Comparison of ENCODE assay signal across 8 cellular contexts in genomic region chr11:1307998-1308744, GRCh38. TPM values are rescaled to one million over a fixed set of nuclear protein-coding genes. Genes with fewer than 3 reads are reported as not detected.
DNase-seq lines count a peak whose midpoint lies in the region; ATAC-seq and TF ChIP-seq lines count a peak whose summit lies in the region.

No MANE protein-coding gene starts in this region.

- no peak overlapping the region for H3K27ac ChIP-seq in CD8-positive, alpha-beta T cell (ENCODE audit: low read depth, low read length)
- no peak overlapping the region for H3K27ac ChIP-seq in PC-3 (ENCODE audit: low read length)

- H3K4me3 Mint-ChIP-seq in CD8-positive, alpha-beta T cell: peak overlapping the region; percentile 76
- H3K4me3 Mint-ChIP-seq in effector memory CD8-positive, alpha-beta T cell: peak overlapping the region; percentile 70 to 78
- H3K4me3 Mint-ChIP-seq in neural crest cell: peak overlapping the region; percentile 78

- CTCF ChIA-PET in CD8-positive, alpha-beta T cell (lab: Charles Lee): no interaction called here
- CTCF ChIA-PET in PC-3 (lab: Charles Lee): no interaction called here

- no peak for TF ChIP-seq CTCF in CD8-positive, alpha-beta T cell (IDR thresholded peaks at IDR 0.05)
- TF ChIP-seq CTCF in PC-3 (conservative IDR thresholded peaks at IDR 0.05; ENCODE audit: low read depth, low read length): no peak
- no peak for TF ChIP-seq CTCF in neural crest cell (conservative IDR thresholded peaks at IDR 0.05)

- peak overlapping the region; percentile 96 for H3K4me2 ChIP-seq in PC-3 (ENCODE audit: low read length)

- H2AFZ ChIP-seq in PC-3 (ENCODE audit: low read length): no peak overlapping the region

- H3K9me3 ChIP-seq in CD8-positive, alpha-beta T cell (ENCODE audit: low read length): no peaks in the 10 kb centered on the region
- no peaks in the 10 kb centered on the region for H3K9me3 ChIP-seq in PC-3 (ENCODE audit: low read length)

- no peaks in the 10 kb centered on the region for H3K36me3 ChIP-seq in CD8-positive, alpha-beta T cell (ENCODE audit: insufficient read depth, low read length)
- H3K36me3 ChIP-seq in PC-3 (ENCODE audit: low read depth, low read length): no peaks in the 10 kb centered on the region

- DNase-seq in CD8-positive, alpha-beta T cell: peak in 1 of 7 experiments; percentile 48
- DNase-seq in PC-3 (peak; percentile 14), neural crest cell (ENCODE audit: low read depth, low spot score) (no peak), occipital lobe (lab: John Stamatoyannopoulos, UW) (no peak), NCI-H345 treated with DMSO at 0.1 percent for 48 hours (lab: John Stamatoyannopoulos, UW; ENCODE audit: unreplicated experiment) (no peak)
- DNase-seq in effector memory CD8-positive, alpha-beta T cell: no peak
- DNase-seq in stimulated activated CD4-positive, alpha-beta T cell treated with anti-CD3 and anti-CD28 coated beads, Interleukin-2, amount 100 ng/mL, for 24 hours: no peak

- H3K9me2 ChIP-seq in PC-3 (replicated peaks; ENCODE audit: low read length): no peaks in the 10 kb centered on the region

- peak overlapping the region; percentile 95 for H3K9ac ChIP-seq in PC-3 (ENCODE audit: low read length)

- peaks cover 23% of the 10 kb centered on the region for H3K36me3 Mint-ChIP-seq in CD8-positive, alpha-beta T cell
- H3K36me3 Mint-ChIP-seq in effector memory CD8-positive, alpha-beta T cell (ENCODE audit: insufficient read depth): peaks cover 24% of the 10 kb centered on the region
- H3K36me3 Mint-ChIP-seq in neural crest cell (ENCODE audit: low read depth): peaks cover 10% of the 10 kb centered on the region

- peaks cover 68% of the 10 kb centered on the region for H3K79me2 ChIP-seq in PC-3 (ENCODE audit: low read length)

- H3K27me3 ChIP-seq in CD8-positive, alpha-beta T cell (ENCODE audit: insufficient read depth, low read length): no peaks in the 10 kb centered on the region
- no peaks in the 10 kb centered on the region for H3K27me3 ChIP-seq in PC-3 (ENCODE audit: low read length)

- no peaks in the 10 kb centered on the region for H4K20me1 ChIP-seq in PC-3 (ENCODE audit: low read length)

- H3K4me3 ChIP-seq in CD8-positive, alpha-beta T cell (ENCODE audit: low read depth, low read length): peak overlapping the region; percentile 42
- peak overlapping the region; percentile 88 for H3K4me3 ChIP-seq in PC-3 (ENCODE audit: low read length)

- H3K27me3 Mint-ChIP-seq in CD8-positive, alpha-beta T cell (ENCODE audit: low read depth): no peaks in the 10 kb centered on the region
- H3K27me3 Mint-ChIP-seq in effector memory CD8-positive, alpha-beta T cell: no peaks in the 10 kb centered on the region
- H3K27me3 Mint-ChIP-seq in neural crest cell (ENCODE audit: low read depth): peaks cover 8% of the 10 kb centered on the region

- H3K4me1 ChIP-seq in CD8-positive, alpha-beta T cell (ENCODE audit: insufficient read depth, low read length): peaks cover 49% of the 10 kb centered on the region
- peaks cover 27% of the 10 kb centered on the region for H3K4me1 ChIP-seq in PC-3 (ENCODE audit: insufficient read depth, low read length)

- H3K9me3 Mint-ChIP-seq in CD8-positive, alpha-beta T cell: peaks cover 7% of the 10 kb centered on the region
- H3K9me3 Mint-ChIP-seq in effector memory CD8-positive, alpha-beta T cell: peaks cover 0 to 3% of the 10 kb centered on the region in 2 donors
- peaks cover 14% of the 10 kb centered on the region for H3K9me3 Mint-ChIP-seq in neural crest cell

- peaks cover 56% of the 10 kb centered on the region for H3K4me1 Mint-ChIP-seq in CD8-positive, alpha-beta T cell (ENCODE audit: low read depth)
- peaks cover 43 to 46% of the 10 kb centered on the region in 2 donors for H3K4me1 Mint-ChIP-seq in effector memory CD8-positive, alpha-beta T cell (ENCODE audit: low read depth in 2 of 2)
- peaks cover 16% of the 10 kb centered on the region for H3K4me1 Mint-ChIP-seq in neural crest cell

- H3K27ac Mint-ChIP-seq in CD8-positive, alpha-beta T cell: peak overlapping the region; percentile 79
- H3K27ac Mint-ChIP-seq in effector memory CD8-positive, alpha-beta T cell: peak overlapping the region; percentile 72 to 87
- no peak overlapping the region for H3K27ac Mint-ChIP-seq in neural crest cell (ENCODE audit: unreplicated experiment)

- POLR2A ChIA-PET in CD8-positive, alpha-beta T cell (lab: Charles Lee): interaction anchor here (2.5 kb wide), 1 partner anchor 46 kb away, joined by 14 read pairs; no protein-coding TSS in a partner anchor
- POLR2A ChIA-PET in PC-3 (lab: Charles Lee; ENCODE audit: unreplicated experiment): no interaction called here

- H3F3A ChIP-seq in PC-3 (ENCODE audit: low read length, unreplicated experiment): no peaks in the 10 kb centered on the region

- no peak for ATAC-seq in CD8-positive, alpha-beta T cell
- ATAC-seq in PC-3: no peak
- ATAC-seq in effector memory CD8-positive, alpha-beta T cell (replicated peaks): no peak
- no peak for ATAC-seq in HG02885 (IDR thresholded peaks at IDR 0.05; ENCODE audit: poor library complexity, unreplicated experiment)

- intact Hi-C loops in CD8-positive, alpha-beta T cell (cut with DNase I, micrococcal nuclease): loop anchor here in 1 of 2 experiments (5.0 kb wide), 1 partner anchor 264 kb away; the partner anchor contains the start of gene DUSP8
- intact Hi-C loops in PC-3 (cut with micrococcal nuclease): loop anchor here (10.0 kb wide), 1 partner anchor 77 kb away; the partner anchor contains the start of gene BRSK2

- BruUV-seq in PC-3 (replicated peaks; lab: Mats Ljungman, UMichigan): TSS peak; percentile 47

RNA-seq across cellular contexts. Expression of gene TOLLIP, which starts 1.3 kb away (rescaled TPM):
- 10 to 100 TPM; 36.2 to 40.9 TPM for total RNA-seq in CD8-positive, alpha-beta T cell
- total RNA-seq in PC-3 (2014; rRNA removed): 36.1 and 43.2 TPM in 2 replicates
- 38.0 and 40.3 TPM in 2 replicates for total RNA-seq in neural crest cell
- total RNA-seq in occipital lobe: 17.8 TPM
